27 cellular contexts compared by ENCODE assay signal in genomic region chr22:24094966-24095365, GRCh38.
"Had no signal": no experiment of that assay in that cellular context is flagged by ENCODE, and none has a peak within 500 bp of the region (broad histone marks: within the 10 kb centered on the region; RNA-seq: fewer than 3 reads in every experiment).

No MANE protein-coding gene starts in this region.

- H3K4me1 Mint-ChIP-seq: mesothelial cell of epicardium; naive B cell; stimulated activated naive CD8-positive, alpha-beta T cell treated with anti-CD3 and anti-CD28 coated beads, Interleukin-15, amount 100 ng/mL, for 72 hours; T-helper 17 cell had no signal

- ATAC-seq: activated CD4-positive, CD25-positive, alpha-beta regulatory T cell treated with anti-CD3 and anti-CD28 coated beads, Interleukin-2, amount 50 U/mL, for 24 hours; activated naive CD4-positive, alpha-beta T cell treated with anti-CD3 and anti-CD28 coated beads, Interleukin-2, amount 50 U/mL, for 72 hours; gastrocnemius medialis; left cardiac atrium; stimulated activated naive CD8-positive, alpha-beta T cell treated with anti-CD3 and anti-CD28 coated beads, Interleukin-15, amount 100 ng/mL, for 72 hours; T-helper 17 cell had no signal

- H3K4me3 ChIP-seq: colonic mucosa, dorsolateral prefrontal cortex, gastrocnemius medialis, ovary, prostate gland, thyroid gland had no signal

- DNase-seq: activated CD4-positive, alpha-beta T cell treated with anti-CD3 and anti-CD28 coated beads for 48 hours; activated CD4-positive, alpha-beta T cell treated with anti-CD3 and anti-CD28 coated beads, Interleukin-2, amount 50 U/mL, for 48 hours; activated CD8-positive, alpha-beta memory T cell treated with anti-CD3 and anti-CD28 coated beads, Interleukin-2, amount 50 U/mL, for 4 hours; activated T-cell treated with anti-CD3 and anti-CD28 coated beads, Interleukin-2, amount 50 U/mL, for 24 hours; colonic mucosa; effector memory CD4-positive, alpha-beta T cell; erythroblast; gastrocnemius medialis; glutamatergic neuron; left cardiac atrium; mammary epithelial cell; naive B cell; retina; stimulated activated CD4-positive, alpha-beta T cell treated with anti-CD3 and anti-CD28 coated beads, Interleukin-12 subunit alpha, Interleukin-12 subunit beta, amount 100 ng/mL, for 4 hours; stimulated activated CD4-positive, alpha-beta T cell treated with anti-CD3 and anti-CD28 coated beads, Interleukin-4, amount 100 ng/mL, for 1 hour; stimulated activated naive CD8-positive, alpha-beta T cell treated with anti-CD3 and anti-CD28 coated beads, Interleukin-15, amount 100 ng/mL, for 72 hours; substantia nigra; T-helper 17 cell; T1000; thyroid gland; WERI-Rb-1 had no signal

- H3K4me1 ChIP-seq: colonic mucosa, gastrocnemius medialis, prostate gland had no signal

- H3K9me3 ChIP-seq: colonic mucosa, gastrocnemius medialis, ovary, prostate gland, thyroid gland had no signal

- H3K4me3 Mint-ChIP-seq: activated T-cell treated with anti-CD3 and anti-CD28 coated beads, Interleukin-2, amount 50 U/mL, for 24 hours; mesothelial cell of epicardium; naive B cell; stimulated activated naive CD8-positive, alpha-beta T cell treated with anti-CD3 and anti-CD28 coated beads, Interleukin-15, amount 100 ng/mL, for 72 hours; T-helper 17 cell had no signal

- H3K27ac ChIP-seq: colonic mucosa, dorsolateral prefrontal cortex, gastrocnemius medialis, ovary, prostate gland, thyroid gland, WERI-Rb-1 had no signal

- H3K27ac Mint-ChIP-seq: activated naive CD4-positive, alpha-beta T cell treated with anti-CD3 and anti-CD28 coated beads, Interleukin-2, amount 50 U/mL, for 72 hours; activated T-cell treated with anti-CD3 and anti-CD28 coated beads, Interleukin-2, amount 50 U/mL, for 24 hours; mesothelial cell of epicardium had no signal

- H3K9me3 Mint-ChIP-seq: activated naive CD4-positive, alpha-beta T cell treated with anti-CD3 and anti-CD28 coated beads, Interleukin-2, amount 50 U/mL, for 72 hours; activated T-cell treated with anti-CD3 and anti-CD28 coated beads, Interleukin-2, amount 50 U/mL, for 24 hours; mesothelial cell of epicardium; naive B cell; stimulated activated naive CD8-positive, alpha-beta T cell treated with anti-CD3 and anti-CD28 coated beads, Interleukin-15, amount 100 ng/mL, for 72 hours had no signal

- H3K27me3 Mint-ChIP-seq: activated T-cell treated with anti-CD3 and anti-CD28 coated beads, Interleukin-2, amount 50 U/mL, for 24 hours; naive B cell; stimulated activated naive CD8-positive, alpha-beta T cell treated with anti-CD3 and anti-CD28 coated beads, Interleukin-15, amount 100 ng/mL, for 72 hours; T-helper 17 cell had no signal

- H3K27me3 ChIP-seq: colonic mucosa, dorsolateral prefrontal cortex, gastrocnemius medialis, ovary, thyroid gland had no signal

- H3K36me3 ChIP-seq: ovary, prostate gland had no signal
